In genomic region chr6:27492776-27493175, GRCh38 we compare ENCODE assay signal across 18 cellular contexts. TPM values are rescaled to one million over a fixed set of nuclear protein-coding genes. Genes with fewer than 3 reads are reported as not detected.
DNase-seq lines count a peak whose midpoint lies in the region; ATAC-seq, FAIRE-seq and TF ChIP-seq lines count a peak whose summit lies in the region.
"Had no signal": no experiment of that assay in that cellular context is flagged by ENCODE, and none has a peak within 500 bp of the region (broad histone marks: within the 10 kb centered on the region; RNA-seq: fewer than 3 reads in every experiment).

No MANE protein-coding gene starts in this region.

- no peak overlapping the region for H2AFZ ChIP-seq in HepG2 (ENCODE audit: low read length)
- H2AFZ ChIP-seq in neural progenitor cell (replicated peaks): no peak overlapping the region

- TF ChIP-seq POLR2A in HepG2 (IDR thresholded peaks at IDR 0.05; ENCODE audit: insufficient read depth in 1 of 2, low read depth in 2 of 2, low read length in 2 of 2) (no peak), right lobe of liver (IDR thresholded peaks at IDR 0.05) (no peak)

- TF ChIP-seq EP300 in HepG2 (IDR thresholded peaks at IDR 0.05; ENCODE audit: low read depth in 2 of 2, low read length in 2 of 2): no peak
- TF ChIP-seq EP300 in HepG2 (CRISPR knock-in tag; IDR thresholded peaks at IDR 0.05; ENCODE audit: borderline replicate concordance): no peak

- H3K27ac Mint-ChIP-seq in neural progenitor cell: peak overlapping the region; percentile 93
- H3K27ac Mint-ChIP-seq: CD4-positive, alpha-beta memory T cell; HFFc6 had no signal

- POLR2A ChIA-PET in HepG2 (lab: Yijun Ruan, JAX): no interaction called here

- H3K4me3 Mint-ChIP-seq in neural progenitor cell: peak overlapping the region; percentile 59
- H3K4me3 Mint-ChIP-seq: CD4-positive, alpha-beta memory T cell; HFFc6 had no signal

- TF ChIP-seq CTCF in HepG2 (CRISPR knock-in tag; IDR thresholded peaks at IDR 0.05): no peak
- no peak for TF ChIP-seq CTCF in right lobe of liver (IDR thresholded peaks at IDR 0.05)
- no peak for TF ChIP-seq CTCF in neural progenitor cell (IDR thresholded peaks at IDR 0.05)

- H3K27ac ChIP-seq in HepG2 (ENCODE audit: extremely low read length, insufficient read depth, low read length) (no peak overlapping the region), right lobe of liver (no peak overlapping the region), ectodermal cell (ENCODE audit: insufficient read depth, low read depth, low read length, poor library complexity, severe bottlenecking) (peak overlapping the region; percentile 27), neural progenitor cell (no peak overlapping the region)
- H3K27ac ChIP-seq: C4-2B, HL-60 had no signal

- H3K79me2 ChIP-seq in HepG2 (ENCODE audit: insufficient read depth, low read length): no peaks in the 10 kb centered on the region
- H3K79me2 ChIP-seq in neural progenitor cell (ENCODE audit: low read depth): no peaks in the 10 kb centered on the region

- H3K4me1 ChIP-seq in HepG2 (ENCODE audit: insufficient read depth, low read length) (peaks cover 28% of the 10 kb centered on the region), right lobe of liver (no peaks in the 10 kb centered on the region), ectodermal cell (ENCODE audit: control insufficient read depth, insufficient read depth, low read length) (no peaks in the 10 kb centered on the region), neural progenitor cell (no peaks in the 10 kb centered on the region)
- H3K4me1 ChIP-seq: BE2C had no signal

- H3K9me3 ChIP-seq in HepG2 (ENCODE audit: low read length) (no peaks in the 10 kb centered on the region), right lobe of liver (no peaks in the 10 kb centered on the region), ectodermal cell (ENCODE audit: control insufficient read depth, low read length) (no peaks in the 10 kb centered on the region), neural progenitor cell (ENCODE audit: low read depth) (no peaks in the 10 kb centered on the region)

- H3K9me3 Mint-ChIP-seq in neural progenitor cell: peaks cover 6% of the 10 kb centered on the region
- H3K9me3 Mint-ChIP-seq: HFFc6 had no signal

- peaks cover 16% of the 10 kb centered on the region for H3K27me3 Mint-ChIP-seq in neural progenitor cell (ENCODE audit: insufficient read depth, low read depth)

- H3K27me3 ChIP-seq in HepG2 (ENCODE audit: control insufficient read depth in 1 of 2, insufficient read depth in 2 of 2, low read length in 2 of 2): peaks cover 0 to 5% of the 10 kb centered on the region in 2 experiments; a peak in 1 of 5 replicates
- no peaks in the 10 kb centered on the region for H3K27me3 ChIP-seq in right lobe of liver
- H3K27me3 ChIP-seq in ectodermal cell (ENCODE audit: control insufficient read depth, insufficient read depth, low read length, poor library complexity, severe bottlenecking): peaks cover 15% of the 10 kb centered on the region
- peaks cover 16% of the 10 kb centered on the region for H3K27me3 ChIP-seq in neural progenitor cell

- no peaks in the 10 kb centered on the region for H3K36me3 ChIP-seq in HepG2 (replicated peaks in 1 of 2; ENCODE audit: control insufficient read depth in 1 of 2, insufficient read depth in 2 of 2, low read length in 2 of 2)
- no peaks in the 10 kb centered on the region for H3K36me3 ChIP-seq in right lobe of liver
- H3K36me3 ChIP-seq in ectodermal cell (ENCODE audit: control insufficient read depth, insufficient read depth, low read length): no peaks in the 10 kb centered on the region
- H3K36me3 ChIP-seq in neural progenitor cell: no peaks in the 10 kb centered on the region
- H3K36me3 ChIP-seq: BE2C had no signal

- H3K9ac ChIP-seq in HepG2 (ENCODE audit: insufficient read depth, low read depth, low read length) (no peak overlapping the region), neural progenitor cell (no peak overlapping the region)

- no peaks in the 10 kb centered on the region for H3F3A ChIP-seq in neural progenitor cell (ENCODE audit: low read depth)

- CTCF ChIA-PET in HepG2 (lab: Yijun Ruan, JAX; ENCODE audit: low intra/inter-chr PET ratio, low total read pairs): no interaction called here

- H3K4me3 ChIP-seq in HepG2 (replicated peaks in 1 of 3; ENCODE audit: insufficient read depth in 1 of 3, low read depth in 2 of 3, low read length in 3 of 3) (no peak overlapping the region), right lobe of liver (no peak overlapping the region), ectodermal cell (ENCODE audit: insufficient read depth, low read depth, low read length) (no peak overlapping the region), neural progenitor cell (no peak overlapping the region)

- no TSS peak for BruUV-seq in HepG2 (replicated peaks; lab: Mats Ljungman, UMichigan)

- DNase-seq in HepG2 (ENCODE audit: low spot score) (no peak), right lobe of liver (no peak), neural progenitor cell (ENCODE audit: low spot score) (no peak), DMS 273 treated with DMSO at 0.1 percent for 48 hours (lab: John Stamatoyannopoulos, UW) (no peak)
- DNase-seq in stimulated activated CD4-positive, alpha-beta T cell treated with anti-CD3 and anti-CD28 coated beads, Interleukin-12 subunit alpha, Interleukin-12 subunit beta, amount 100 ng/mL, for 4 hours: no peak
- DNase-seq: BE2C; CD4-positive, alpha-beta memory T cell; DND-41; GF-D8; HCEC 1CT; HFFc6 had no signal

- WGBS in HepG2 (ENCODE audit: low lambda C conversion rate): 11% methylated on average over 1 of the region's 1 CpG
- 70% methylated on average over 1 of the region's 1 CpG for WGBS in right lobe of liver (ENCODE audit: insufficient coverage, low coverage, low lambda C conversion rate, missing lambda C conversion rate)
- WGBS in ectodermal cell, 2 experiments: 55 to 81% methylated on average over 1 of the region's 1 CpG

- H3K4me2 ChIP-seq in HepG2 (ENCODE audit: low read depth, low read length): no peak overlapping the region
- no peak overlapping the region for H3K4me2 ChIP-seq in neural progenitor cell

- H3K36me3 Mint-ChIP-seq in neural progenitor cell: peaks cover 2% of the 10 kb centered on the region
- H3K36me3 Mint-ChIP-seq: CD4-positive, alpha-beta memory T cell had no signal

- no peak for TF ChIP-seq RAD21 in HepG2 (CRISPR knock-in tag; IDR thresholded peaks at IDR 0.05)

- peak; percentile 16; the same call in 1 of the 3 replicates for ATAC-seq in HepG2
- no peak for ATAC-seq in right lobe of liver
- ATAC-seq in HG03442 (IDR thresholded peaks at IDR 0.05; ENCODE audit: unreplicated experiment): no peak

- intact Hi-C loops in HepG2 (cut with micrococcal nuclease; ENCODE audit: unreplicated experiment): no loop called here
- intact Hi-C loops in right lobe of liver (cut with DNase I): no loop called here

- no peak for FAIRE-seq in HepG2 (lab: Jason Lieb, UNC)
- FAIRE-seq: A204.1, D721Med, GM19239 had no signal

- peaks cover 32% of the 10 kb centered on the region for H3K4me1 Mint-ChIP-seq in neural progenitor cell

- in situ Hi-C loops in HepG2 (cut with HindIII; ENCODE audit: extremely low pct_ligation_motif_present, low pct_unique_long_range_greater_than_20kb): no loop called here

- H4K20me1 ChIP-seq in HepG2 (ENCODE audit: insufficient read depth, low read length) (no peaks in the 10 kb centered on the region), neural progenitor cell (ENCODE audit: low read depth) (no peaks in the 10 kb centered on the region)

RNA-seq across cellular contexts. Expression of gene ZNF184, which starts 19.9 kb away (rescaled TPM):
- total RNA-seq in HepG2 (2016; rRNA removed; fragmentation: Illumina TruSeq; extraction: Trizol) (10.1 and 16.3 TPM in 2 replicates), right lobe of liver (1 to 10 TPM; 1.1 to 1.8 (median 1.7) TPM), neural progenitor cell (ENCODE audit: low replicate concordance) (13.4 and 21.8 TPM in 2 replicates)
- 1.7 and 2.1 TPM in 2 replicates for total RNA-seq in HepG2 (2016; cell fraction: cytosol; rRNA removed; fragmentation: Illumina TruSeq; extraction: Trizol; ENCODE audit: low read depth)
- 9.5 and 17.4 TPM in 2 replicates for total RNA-seq in HepG2 (2016; cell fraction: insoluble cytoplasmic fraction; rRNA removed; fragmentation: Illumina TruSeq; extraction: Trizol)
- 5.1 and 6.1 TPM in 2 replicates for total RNA-seq in HepG2 (2016; cell fraction: membrane; rRNA removed; fragmentation: Illumina TruSeq; extraction: Trizol)
- 6.2 and 7.3 TPM in 2 replicates for total RNA-seq in HepG2 (2016; cell fraction: nucleus; rRNA removed; fragmentation: Illumina TruSeq; extraction: Trizol)
- polyA plus RNA-seq in HepG2 (2011; rRNA removed): 2.0 and 2.1 TPM in 2 replicates
- polyA plus RNA-seq in HepG2 (2011; cell fraction: cytosol; rRNA removed): 0.93 and 1.5 TPM in 2 replicates
- 1.3 and 1.8 TPM in 2 replicates for polyA plus RNA-seq in HepG2 (2011; cell fraction: nucleus; rRNA removed)
- polyA plus RNA-seq in HepG2 (2012): 2.5 and 3.2 TPM in 2 replicates
- 0.42 and 0.44 TPM in 2 replicates for polyA plus RNA-seq in HepG2 (2016; cell fraction: cytosol; fragmentation: Illumina TruSeq; extraction: Trizol; ENCODE audit: low read depth)
- polyA plus RNA-seq in HepG2 (2016; cell fraction: insoluble cytoplasmic fraction; fragmentation: Illumina TruSeq; extraction: Trizol; ENCODE audit: low read depth): 9.4 and 9.9 TPM in 2 replicates
- 1.1 and 1.2 TPM in 2 replicates for polyA plus RNA-seq in HepG2 (2016; cell fraction: membrane; fragmentation: Illumina TruSeq; extraction: Trizol; ENCODE audit: low read depth)
- 5.7 and 6.6 TPM in 2 replicates for polyA plus RNA-seq in HepG2 (2016; cell fraction: nucleus; fragmentation: Illumina TruSeq; extraction: Trizol; ENCODE audit: insufficient read depth, low read depth)
- 1.1 and 4.3 TPM in 2 replicates for polyA minus RNA-seq in HepG2 (2011; rRNA and poly(A)+ RNA removed; ENCODE audit: low replicate concordance)
- 2.6 and 3.4 TPM in 2 replicates for polyA minus RNA-seq in HepG2 (2011; cell fraction: cytosol; rRNA and poly(A)+ RNA removed)
- polyA minus RNA-seq in HepG2 (2011; cell fraction: nucleus; rRNA and poly(A)+ RNA removed): 8.9 and 10.2 TPM in 2 replicates
- 13.8 TPM for polyA plus RNA-seq in ectodermal cell (2013, experiment 1 of 4)
- 12.8 TPM for polyA plus RNA-seq in ectodermal cell (2013, experiment 2 of 4)
- polyA plus RNA-seq in ectodermal cell (2013, experiment 3 of 4): 12.4 TPM
- polyA plus RNA-seq in ectodermal cell (2013, experiment 4 of 4): 13.2 TPM
